35 cellular contexts compared by ENCODE assay signal in the genomic region with DNA sequence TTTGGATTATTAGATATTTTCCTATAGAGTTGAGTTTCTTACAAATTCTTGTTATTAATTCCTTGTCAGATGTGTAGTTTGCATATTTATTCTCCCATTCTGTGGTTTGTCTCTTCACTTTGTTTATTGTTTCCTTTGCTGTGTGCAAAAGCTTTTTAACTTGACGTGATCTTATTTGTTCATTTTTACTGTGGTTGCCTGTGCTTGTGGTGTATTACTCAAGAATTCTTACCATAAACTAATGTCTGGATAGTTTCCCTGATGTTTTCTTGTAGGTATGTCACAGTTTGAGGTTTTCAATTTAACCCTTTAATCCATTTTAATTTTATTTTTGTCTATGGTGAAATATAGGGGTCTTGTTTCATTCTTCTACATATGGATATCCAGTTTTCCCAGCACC.
"Had no signal": no experiment of that assay in that cellular context is flagged by ENCODE, and none has a peak within 500 bp of the region (broad histone marks: within the 10 kb centered on the region; RNA-seq: fewer than 3 reads in every experiment).

No MANE protein-coding gene starts in this region.

- DNase-seq: activated effector memory CD4-positive, alpha-beta T cell treated with anti-CD3 and anti-CD28 coated beads, Interleukin-2, amount 50 U/mL, for 16 hours; activated effector memory CD4-positive, alpha-beta T cell treated with Interleukin-2 at 50 U/mL for 16 hours; activated gamma-delta T cell; activated gamma-delta T cell treated with Interleukin-2 at 50 U/mL for 16 hours; activated naive CD4-positive, alpha-beta T cell; activated naive CD4-positive, alpha-beta T cell treated with anti-CD3 and anti-CD28 coated beads for 36 hours; activated naive CD4-positive, alpha-beta T cell treated with anti-CD3 and anti-CD28 coated beads, Interleukin-2, amount 10 ng/mL, durations not matched to agents 7 days and 5 days; activated naive CD4-positive, alpha-beta T cell treated with anti-CD3 and anti-CD28 coated beads, Interleukin-2, amount 50 U/mL, for 16 hours; activated naive CD4-positive, alpha-beta T cell treated with Interleukin-2 at 50 U/mL for 16 hours; activated naive CD8-positive, alpha-beta T cell treated with anti-CD3 and anti-CD28 coated beads for 36 hours; activated naive CD8-positive, alpha-beta T cell treated with anti-CD3 and anti-CD28 coated beads, Interleukin-2, amount 10 ng/mL, durations not matched to agents 7 days and 5 days; activated naive CD8-positive, alpha-beta T cell treated with anti-CD3 and anti-CD28 coated beads, Interleukin-2, amount 50 U/mL, for 24 hours; activated T-cell treated with anti-CD3 and anti-CD28 coated beads, Interleukin-2, amount 50 U/mL, for 1 hour; activated T-cell treated with anti-CD3 and anti-CD28 coated beads, Interleukin-2, amount 50 U/mL, for 24 hours; activated T-cell treated with anti-CD3 and anti-CD28 coated beads, Interleukin-2, amount 50 U/mL, for 4 hours; activated T-cell treated with anti-CD3 and anti-CD28 coated beads, Interleukin-2, amount 50 U/mL, for 48 hours; activated T-cell treated with anti-CD3 and anti-CD28 coated beads, Interleukin-2, amount 50 U/mL, for 72 hours; adrenal gland; amniotic stem cell; amygdala; anterior cingulate cortex; aorta; body of pancreas; brain microvascular endothelial cell; caudate nucleus; central memory CD4-positive, alpha-beta T cell; cerebellar nuclear complex had no signal

- H3K4me1 Mint-ChIP-seq: activated naive CD4-positive, alpha-beta T cell treated with anti-CD3 and anti-CD28 coated beads, Interleukin-2, amount 10 ng/mL, durations not matched to agents 7 days and 5 days; activated naive CD4-positive, alpha-beta T cell treated with anti-CD3 and anti-CD28 coated beads, Interleukin-2, amount 50 U/mL, for 24 hours; activated naive CD8-positive, alpha-beta T cell treated with anti-CD3 and anti-CD28 coated beads for 36 hours; activated naive CD8-positive, alpha-beta T cell treated with anti-CD3 and anti-CD28 coated beads, Interleukin-2, amount 10 ng/mL, durations not matched to agents 7 days and 5 days; activated naive CD8-positive, alpha-beta T cell treated with anti-CD3 and anti-CD28 coated beads, Interleukin-2, amount 50 U/mL, for 24 hours; activated T-helper 17 cell treated with anti-CD3 and anti-CD28 coated beads, Interleukin-2, amount 50 U/mL, for 72 hours; brain; central memory CD8-positive, alpha-beta T cell had no signal

- H3K4me3 Mint-ChIP-seq: activated naive CD4-positive, alpha-beta T cell treated with anti-CD3 and anti-CD28 coated beads for 36 hours; activated naive CD4-positive, alpha-beta T cell treated with anti-CD3 and anti-CD28 coated beads, Interleukin-2, amount 10 ng/mL, durations not matched to agents 7 days and 5 days; activated naive CD4-positive, alpha-beta T cell treated with anti-CD3 and anti-CD28 coated beads, Interleukin-2, amount 50 U/mL, for 24 hours; activated naive CD8-positive, alpha-beta T cell; activated naive CD8-positive, alpha-beta T cell treated with anti-CD3 and anti-CD28 coated beads for 36 hours; activated naive CD8-positive, alpha-beta T cell treated with anti-CD3 and anti-CD28 coated beads, Interleukin-2, amount 10 ng/mL, durations not matched to agents 7 days and 5 days; activated naive CD8-positive, alpha-beta T cell treated with anti-CD3 and anti-CD28 coated beads, Interleukin-2, amount 50 U/mL, for 24 hours; activated T-cell treated with anti-CD3 and anti-CD28 coated beads, Interleukin-2, amount 50 U/mL, for 24 hours; activated T-cell treated with anti-CD3 and anti-CD28 coated beads, Interleukin-2, amount 50 U/mL, for 4 hours; activated T-cell treated with anti-CD3 and anti-CD28 coated beads, Interleukin-2, amount 50 U/mL, for 72 hours; activated T-helper 1 cell treated with anti-CD3 and anti-CD28 coated beads, Interleukin-12 subunit alpha, Interleukin-12 subunit beta, Interleukin-2, Interleukin-4 antibody, amounts not matched to agents 30 ng/mL and 10 ng/mL and 1 ng/mL, durations not matched to agents 14 hours and 24 hours and 36 hours; activated T-helper 17 cell treated with anti-CD3 and anti-CD28 coated beads, Interleukin-2, amount 50 U/mL, for 72 hours; brain; central memory CD8-positive, alpha-beta T cell had no signal

- H3K27ac Mint-ChIP-seq: activated naive CD4-positive, alpha-beta T cell treated with anti-CD3 and anti-CD28 coated beads for 36 hours; activated naive CD4-positive, alpha-beta T cell treated with anti-CD3 and anti-CD28 coated beads, Interleukin-2, amount 10 ng/mL, durations not matched to agents 7 days and 5 days; activated naive CD4-positive, alpha-beta T cell treated with anti-CD3 and anti-CD28 coated beads, Interleukin-2, amount 50 U/mL, for 24 hours; activated naive CD4-positive, alpha-beta T cell treated with anti-CD3 and anti-CD28 coated beads, Interleukin-2, amount 50 U/mL, for 72 hours; activated naive CD8-positive, alpha-beta T cell; activated naive CD8-positive, alpha-beta T cell treated with anti-CD3 and anti-CD28 coated beads for 36 hours; activated naive CD8-positive, alpha-beta T cell treated with anti-CD3 and anti-CD28 coated beads, Interleukin-2, amount 10 ng/mL, durations not matched to agents 7 days and 5 days; activated naive CD8-positive, alpha-beta T cell treated with anti-CD3 and anti-CD28 coated beads, Interleukin-2, amount 50 U/mL, for 24 hours; activated T-cell treated with anti-CD3 and anti-CD28 coated beads, Interleukin-2, amount 50 U/mL, for 24 hours; activated T-cell treated with anti-CD3 and anti-CD28 coated beads, Interleukin-2, amount 50 U/mL, for 72 hours; activated T-helper 1 cell treated with anti-CD3 and anti-CD28 coated beads, Interleukin-12 subunit alpha, Interleukin-12 subunit beta, Interleukin-2, Interleukin-4 antibody, amounts not matched to agents 30 ng/mL and 10 ng/mL and 1 ng/mL, durations not matched to agents 14 hours and 24 hours and 36 hours; activated T-helper 17 cell treated with anti-CD3 and anti-CD28 coated beads, Interleukin-2, amount 50 U/mL, for 72 hours; activated T-helper 2 cell treated with anti-CD3 and anti-CD28 coated beads, Interferon-gamma antibody, Interleukin-2, Interleukin-4, amounts not matched to agents 10 μg/mL and 5 μg/mL and 100 μg/mL, durations not matched to agents 14 hours and 24 hours and 36 hours; brain had no signal

- ATAC-seq: activated naive CD4-positive, alpha-beta T cell treated with anti-CD3 and anti-CD28 coated beads, Interleukin-2, amount 50 U/mL, for 72 hours; activated naive CD8-positive, alpha-beta T cell treated with anti-CD3 and anti-CD28 coated beads, Interleukin-2, amount 50 U/mL, for 24 hours; activated T-cell treated with anti-CD3 and anti-CD28 coated beads, Interleukin-2, amount 50 U/mL, for 4 hours; activated T-cell treated with anti-CD3 and anti-CD28 coated beads, Interleukin-2, amount 50 U/mL, for 72 hours; activated T-helper 17 cell treated with anti-CD3 and anti-CD28 coated beads, Interleukin-2, amount 50 U/mL, for 72 hours; body of pancreas had no signal

- H3K27me3 Mint-ChIP-seq: activated naive CD4-positive, alpha-beta T cell treated with anti-CD3 and anti-CD28 coated beads, Interleukin-2, amount 10 ng/mL, durations not matched to agents 7 days and 5 days; activated naive CD4-positive, alpha-beta T cell treated with anti-CD3 and anti-CD28 coated beads, Interleukin-2, amount 50 U/mL, for 24 hours; activated naive CD8-positive, alpha-beta T cell; activated naive CD8-positive, alpha-beta T cell treated with anti-CD3 and anti-CD28 coated beads, Interleukin-2, amount 10 ng/mL, durations not matched to agents 7 days and 5 days; activated naive CD8-positive, alpha-beta T cell treated with anti-CD3 and anti-CD28 coated beads, Interleukin-2, amount 50 U/mL, for 24 hours; activated T-cell treated with anti-CD3 and anti-CD28 coated beads, Interleukin-2, amount 50 U/mL, for 24 hours; activated T-helper 17 cell treated with anti-CD3 and anti-CD28 coated beads, Interleukin-2, amount 50 U/mL, for 72 hours; central memory CD8-positive, alpha-beta T cell had no signal

- H3K9me3 Mint-ChIP-seq: activated naive CD4-positive, alpha-beta T cell treated with anti-CD3 and anti-CD28 coated beads, Interleukin-2, amount 10 ng/mL, durations not matched to agents 7 days and 5 days had no signal
